In genomic region chr19:46745030-46745429, GRCh38 we compare ENCODE assay signal across 8 cellular contexts. TPM values are rescaled to one million over a fixed set of nuclear protein-coding genes. Genes with fewer than 3 reads are reported as not detected.
A peak's percentile ranks its signal among the peaks of the same experiment; 100 is the strongest.
DNase-seq lines count a peak whose midpoint lies in the region; ATAC-seq lines count a peak whose summit lies in the region.

No MANE protein-coding gene starts in this region.

- no peaks in the 10 kb centered on the region for H3K9me3 ChIP-seq in HUES48 (ENCODE audit: control insufficient read depth, insufficient read depth, low read length)
- H3K9me3 ChIP-seq in iPS-18c (ENCODE audit: control insufficient read depth, insufficient read depth, low read length) = no peaks in the 10 kb centered on the region

- H3K27ac Mint-ChIP-seq in activated naive CD8-positive, alpha-beta T cell = peak overlapping the region; percentile 90
- H3K27ac Mint-ChIP-seq in stimulated activated naive B cell treated with anti-CD40 and anti-IgM and Interleukin-4, amounts not matched to agents 10 μg/mL and 1 μg/mL and 100 μg/mL, for 72 hours = peak overlapping the region; percentile 97

- no peaks in the 10 kb centered on the region for H3K9me3 Mint-ChIP-seq in activated naive CD8-positive, alpha-beta T cell (ENCODE audit: low read depth)
- H3K9me3 Mint-ChIP-seq in stimulated activated naive B cell treated with anti-CD40 and anti-IgM and Interleukin-4, amounts not matched to agents 10 μg/mL and 1 μg/mL and 100 μg/mL, for 72 hours = no peaks in the 10 kb centered on the region

- DNase-seq in stimulated activated naive B cell treated with anti-CD40 and anti-IgM and Interleukin-4, amounts not matched to agents 10 μg/mL and 1 μg/mL and 100 μg/mL, for 72 hours = no peak
- DNase-seq in ureter (ENCODE audit: low spot score) (no peak), glomerular visceral epithelial cell (ENCODE audit: extremely low spot score) (no peak), Ammon's horn (ENCODE audit: low spot score) (no peak), SKM-1 (lab: John Stamatoyannopoulos, UW; ENCODE audit: unreplicated experiment) (no peak)

- H3K36me3 ChIP-seq in HUES48 (ENCODE audit: control insufficient read depth, insufficient read depth, low read length) = peaks cover 11% of the 10 kb centered on the region

- H3K4me3 ChIP-seq in HUES48 (ENCODE audit: low read depth, low read length) = peak overlapping the region; percentile 99
- H3K4me3 ChIP-seq in iPS-18c (ENCODE audit: insufficient read depth, low read depth, low read length) = peak overlapping the region; percentile 96

- H3K27me3 ChIP-seq in HUES48 (ENCODE audit: control insufficient read depth, insufficient read depth, low read length) = no peaks in the 10 kb centered on the region

- peaks cover 50% of the 10 kb centered on the region for H3K4me1 Mint-ChIP-seq in activated naive CD8-positive, alpha-beta T cell (ENCODE audit: low read depth)
- peaks cover 57 to 73% of the 10 kb centered on the region in 2 donors for H3K4me1 Mint-ChIP-seq in stimulated activated naive B cell treated with anti-CD40 and anti-IgM and Interleukin-4, amounts not matched to agents 10 μg/mL and 1 μg/mL and 100 μg/mL, for 72 hours

- no peaks in the 10 kb centered on the region for H3K27me3 Mint-ChIP-seq in activated naive CD8-positive, alpha-beta T cell
- no peaks in the 10 kb centered on the region for H3K27me3 Mint-ChIP-seq in stimulated activated naive B cell treated with anti-CD40 and anti-IgM and Interleukin-4, amounts not matched to agents 10 μg/mL and 1 μg/mL and 100 μg/mL, for 72 hours

- H3K36me3 Mint-ChIP-seq in activated naive CD8-positive, alpha-beta T cell = peaks cover 1% of the 10 kb centered on the region
- peaks cover 14 to 37% of the 10 kb centered on the region in 2 donors for H3K36me3 Mint-ChIP-seq in stimulated activated naive B cell treated with anti-CD40 and anti-IgM and Interleukin-4, amounts not matched to agents 10 μg/mL and 1 μg/mL and 100 μg/mL, for 72 hours

- peak overlapping the region; percentile 94 for H3K4me3 Mint-ChIP-seq in activated naive CD8-positive, alpha-beta T cell
- H3K4me3 Mint-ChIP-seq in stimulated activated naive B cell treated with anti-CD40 and anti-IgM and Interleukin-4, amounts not matched to agents 10 μg/mL and 1 μg/mL and 100 μg/mL, for 72 hours = peak overlapping the region; percentile 88 to 97

- peak overlapping the region; percentile 83; the same call in 1 of the 2 replicates for H3K9ac ChIP-seq in HUES48 (ENCODE audit: low read depth, low read length)

- no peak overlapping the region for H3K27ac ChIP-seq in HUES48 (ENCODE audit: low read depth, low read length)

- ATAC-seq in stimulated activated naive B cell treated with anti-CD40 and anti-IgM and Interleukin-4, amounts not matched to agents 10 μg/mL and 1 μg/mL and 100 μg/mL, for 72 hours (replicated peaks) = no peak

- H3K4me1 ChIP-seq in HUES48 (ENCODE audit: control insufficient read depth, insufficient read depth, low read length) = peaks cover 9% of the 10 kb centered on the region

RNA-seq across cellular contexts. Expression of gene FKRP, which starts 0.8 kb away (rescaled TPM):
- total RNA-seq in ureter = 20.6 TPM

RNA-seq across cellular contexts. Expression of gene STRN4, which starts 1.2 kb away (rescaled TPM):
- total RNA-seq in ureter = 67.6 TPM

RNA-seq across cellular contexts. Expression of gene PRKD2, which starts 28.1 kb away (rescaled TPM):
- total RNA-seq in ureter = 57.1 TPM

RNA-seq across cellular contexts. Expression of gene SLC1A5, which starts 43.4 kb away (rescaled TPM):
- 344 TPM for total RNA-seq in ureter
